Comparison of ENCODE assay signal across 20 cellular contexts in genomic region chr3:104392327-104392726, GRCh38.
DNase-seq lines count a peak whose midpoint lies in the region; TF ChIP-seq lines count a peak whose summit lies in the region.
"Had no signal": no experiment of that assay in that cellular context is flagged by ENCODE, and none has a peak within 500 bp of the region (broad histone marks: within the 10 kb centered on the region; RNA-seq: fewer than 3 reads in every experiment).

No MANE protein-coding gene starts in this region.

- no peak overlapping the region for H4K8ac ChIP-seq in mesendoderm (ENCODE audit: low read depth, low read length)

- no peak overlapping the region for H3K27ac ChIP-seq in mesendoderm (ENCODE audit: low read depth, low read length)
- H3K27ac ChIP-seq: ascending aorta, lower lobe of right lung, SJSA1, upper lobe of right lung had no signal

- peak; percentile 7 for DNase-seq in SIG-M5 treated with dmso at 0.1 percent for 504 hours (lab: John Stamatoyannopoulos, UW; ENCODE audit: unreplicated experiment)
- DNase-seq in SIG-M5 (lab: John Stamatoyannopoulos, UW): no peak
- no peak for DNase-seq in LNCaP clone FGC (ENCODE audit: low read depth)
- peak; percentile 38 for DNase-seq in RPMI8226
- peak; percentile 26 for DNase-seq in mesendoderm
- no peak for DNase-seq in middle frontal gyrus (ENCODE audit: extremely low spot score, low spot score)
- DNase-seq in ureter (ENCODE audit: low spot score): no peak
- DNase-seq in NCI-H1105 treated with DMSO at 0.1 percent for 48 hours (lab: John Stamatoyannopoulos, UW): no peak
- DNase-seq: activated CD4-positive, alpha-beta T cell treated with anti-CD3 and anti-CD28 coated beads, Interleukin-2, amount 10 ng/mL, durations not matched to agents 7 days and 5 days; activated naive CD4-positive, alpha-beta T cell treated with anti-CD3 and anti-CD28 coated beads for 36 hours; CD4-positive, CD25-positive, alpha-beta regulatory T cell; DMS79; lower lobe of right lung; naive B cell; NCI-H1694 treated with DMSO at 0.1 percent for 48 hours; NCI-H446; stimulated activated CD4-positive, alpha-beta T cell treated with anti-CD3 and anti-CD28 coated beads, Interleukin-2, amount 100 ng/mL, for 48 hours; upper lobe of right lung had no signal

- H2BK120ac ChIP-seq in mesendoderm (ENCODE audit: low read depth, low read length): no peak overlapping the region

- no peak overlapping the region for H3K9ac ChIP-seq in mesendoderm (ENCODE audit: low read length)

- no peak overlapping the region for H3K4me3 ChIP-seq in LNCaP clone FGC (ENCODE audit: low read depth, low read length)
- no peak overlapping the region for H3K4me3 ChIP-seq in mesendoderm (ENCODE audit: low read length)
- H3K4me3 ChIP-seq: ascending aorta, lower lobe of right lung, SJSA1, upper lobe of right lung had no signal

- H2BK15ac ChIP-seq in mesendoderm (replicated peaks; ENCODE audit: low read depth): no peak overlapping the region

- no peak overlapping the region for H3K56ac ChIP-seq in mesendoderm (ENCODE audit: low read length)

- no peaks in the 10 kb centered on the region for H3K4me1 ChIP-seq in mesendoderm (ENCODE audit: control insufficient read depth, low read depth, low read length)
- H3K4me1 ChIP-seq: lower lobe of right lung, SJSA1, upper lobe of right lung had no signal

- no peaks in the 10 kb centered on the region for H3K79me2 ChIP-seq in mesendoderm (ENCODE audit: control insufficient read depth, insufficient read depth, low read length)

- H3K27me3 ChIP-seq in mesendoderm (ENCODE audit: insufficient read depth, low read length, poor library complexity): no peaks in the 10 kb centered on the region
- H3K27me3 ChIP-seq: ascending aorta, SJSA1, upper lobe of right lung had no signal

- H3K23ac ChIP-seq in mesendoderm (ENCODE audit: low read length): no peak overlapping the region

- no peak overlapping the region for H3K4me2 ChIP-seq in mesendoderm (ENCODE audit: low read length)

- no peak overlapping the region for H2AK5ac ChIP-seq in mesendoderm (ENCODE audit: low read length)

- H3K79me1 ChIP-seq in mesendoderm (ENCODE audit: low read length): no peaks in the 10 kb centered on the region

- WGBS in mesendoderm (ENCODE audit: extremely low coverage, insufficient coverage, low lambda C conversion rate): no CpG with 5 or more reads among the region's 2 CpGs

- H3K4ac ChIP-seq in mesendoderm (ENCODE audit: low read depth, low read length): no peak overlapping the region

- no peak overlapping the region for H2BK5ac ChIP-seq in mesendoderm (ENCODE audit: low read length)

- H4K5ac ChIP-seq in mesendoderm (ENCODE audit: low read length): no peak overlapping the region

- no peak overlapping the region for H3K18ac ChIP-seq in mesendoderm (ENCODE audit: low read length)

- no peaks in the 10 kb centered on the region for H3K36me3 ChIP-seq in mesendoderm (ENCODE audit: control insufficient read depth, insufficient read depth, low read length)
- H3K36me3 ChIP-seq: ascending aorta, lower lobe of right lung, SJSA1, upper lobe of right lung had no signal

- TF ChIP-seq CTCF in LNCaP clone FGC (IDR thresholded peaks at IDR 0.05; ENCODE audit: control insufficient read depth, extremely low read depth, insufficient read depth): 0 out of 2 replicates have a peak, but pooled peaks have one; percentile 6

Comparison
In these comparisons a context has a peak if more than half of its experiments do, and no peak if none do; other contexts are left out.
1. DNase-seq: peak in SIG-M5 treated with dmso at 0.1 percent for 504 hours (single experiment), RPMI8226 (single experiment) and mesendoderm (single experiment); none in SIG-M5 (single experiment), LNCaP clone FGC (single experiment), middle frontal gyrus (single experiment), ureter (single experiment) and NCI-H1105 treated with DMSO at 0.1 percent for 48 hours (single experiment).